39 cellular contexts compared by ENCODE assay signal in genomic region chr5:54140247-54140646, GRCh38.
"Had no signal": no experiment of that assay in that cellular context is flagged by ENCODE, and none has a peak within 500 bp of the region (broad histone marks: within the 10 kb centered on the region; RNA-seq: fewer than 3 reads in every experiment).

No MANE protein-coding gene starts in this region.

- H3K9me3 Mint-ChIP-seq: activated naive CD4-positive, alpha-beta T cell treated with anti-CD3 and anti-CD28 coated beads for 36 hours; activated naive CD4-positive, alpha-beta T cell treated with anti-CD3 and anti-CD28 coated beads, Interleukin-2, amount 10 ng/mL, durations not matched to agents 7 days and 5 days; activated naive CD4-positive, alpha-beta T cell treated with anti-CD3 and anti-CD28 coated beads, Interleukin-2, amount 50 U/mL, for 24 hours; activated naive CD4-positive, alpha-beta T cell treated with anti-CD3 and anti-CD28 coated beads, Interleukin-2, amount 50 U/mL, for 72 hours; activated naive CD8-positive, alpha-beta T cell treated with anti-CD3 and anti-CD28 coated beads for 36 hours; activated naive CD8-positive, alpha-beta T cell treated with anti-CD3 and anti-CD28 coated beads, Interleukin-2, amount 10 ng/mL, durations not matched to agents 7 days and 5 days; activated T-cell treated with anti-CD3 and anti-CD28 coated beads, Interleukin-2, amount 50 U/mL, for 24 hours; activated T-cell treated with anti-CD3 and anti-CD28 coated beads, Interleukin-2, amount 50 U/mL, for 4 hours; activated T-helper 1 cell treated with anti-CD3 and anti-CD28 coated beads, Interleukin-12 subunit alpha, Interleukin-12 subunit beta, Interleukin-2, Interleukin-4 antibody, amounts not matched to agents 30 ng/mL and 10 ng/mL and 1 ng/mL, durations not matched to agents 14 hours and 24 hours and 36 hours; activated T-helper 17 cell treated with anti-CD3 and anti-CD28 coated beads, Interleukin-2, amount 50 U/mL, for 72 hours; activated T-helper 2 cell treated with anti-CD3 and anti-CD28 coated beads, Interferon-gamma antibody, Interleukin-2, Interleukin-4, amounts not matched to agents 10 μg/mL and 5 μg/mL and 100 μg/mL, durations not matched to agents 14 hours and 24 hours and 36 hours; brain; central memory CD8-positive, alpha-beta T cell had no signal

- H3K27ac ChIP-seq: adrenal gland, ascending aorta, body of pancreas, brain microvascular endothelial cell, breast epithelium, cardiac muscle cell had no signal

- ATAC-seq: activated naive CD4-positive, alpha-beta T cell treated with anti-CD3 and anti-CD28 coated beads, Interleukin-2, amount 50 U/mL, for 72 hours; activated T-cell treated with anti-CD3 and anti-CD28 coated beads, Interleukin-2, amount 50 U/mL, for 4 hours; activated T-cell treated with anti-CD3 and anti-CD28 coated beads, Interleukin-2, amount 50 U/mL, for 72 hours; activated T-helper 17 cell treated with anti-CD3 and anti-CD28 coated beads, Interleukin-2, amount 50 U/mL, for 72 hours; body of pancreas had no signal

- H3K4me1 Mint-ChIP-seq: activated naive CD4-positive, alpha-beta T cell treated with anti-CD3 and anti-CD28 coated beads, Interleukin-2, amount 10 ng/mL, durations not matched to agents 7 days and 5 days; activated naive CD4-positive, alpha-beta T cell treated with anti-CD3 and anti-CD28 coated beads, Interleukin-2, amount 50 U/mL, for 24 hours; activated naive CD8-positive, alpha-beta T cell treated with anti-CD3 and anti-CD28 coated beads for 36 hours; activated naive CD8-positive, alpha-beta T cell treated with anti-CD3 and anti-CD28 coated beads, Interleukin-2, amount 10 ng/mL, durations not matched to agents 7 days and 5 days; activated T-helper 17 cell treated with anti-CD3 and anti-CD28 coated beads, Interleukin-2, amount 50 U/mL, for 72 hours had no signal

- H3K4me1 ChIP-seq: adrenal gland, ascending aorta, body of pancreas, breast epithelium had no signal

- H3K27me3 ChIP-seq: adrenal gland, ascending aorta, body of pancreas, brain microvascular endothelial cell, breast epithelium, cardiac muscle cell had no signal

- H3K36me3 Mint-ChIP-seq: activated naive CD4-positive, alpha-beta T cell treated with anti-CD3 and anti-CD28 coated beads, Interleukin-2, amount 10 ng/mL, durations not matched to agents 7 days and 5 days had no signal

- H3K4me3 Mint-ChIP-seq: activated naive CD4-positive, alpha-beta T cell treated with anti-CD3 and anti-CD28 coated beads for 36 hours; activated naive CD4-positive, alpha-beta T cell treated with anti-CD3 and anti-CD28 coated beads, Interleukin-2, amount 10 ng/mL, durations not matched to agents 7 days and 5 days; activated naive CD4-positive, alpha-beta T cell treated with anti-CD3 and anti-CD28 coated beads, Interleukin-2, amount 50 U/mL, for 24 hours; activated naive CD8-positive, alpha-beta T cell; activated naive CD8-positive, alpha-beta T cell treated with anti-CD3 and anti-CD28 coated beads for 36 hours; activated naive CD8-positive, alpha-beta T cell treated with anti-CD3 and anti-CD28 coated beads, Interleukin-2, amount 10 ng/mL, durations not matched to agents 7 days and 5 days; activated T-cell treated with anti-CD3 and anti-CD28 coated beads, Interleukin-2, amount 50 U/mL, for 24 hours; activated T-cell treated with anti-CD3 and anti-CD28 coated beads, Interleukin-2, amount 50 U/mL, for 4 hours; activated T-cell treated with anti-CD3 and anti-CD28 coated beads, Interleukin-2, amount 50 U/mL, for 72 hours; activated T-helper 1 cell treated with anti-CD3 and anti-CD28 coated beads, Interleukin-12 subunit alpha, Interleukin-12 subunit beta, Interleukin-2, Interleukin-4 antibody, amounts not matched to agents 30 ng/mL and 10 ng/mL and 1 ng/mL, durations not matched to agents 14 hours and 24 hours and 36 hours; activated T-helper 17 cell treated with anti-CD3 and anti-CD28 coated beads, Interleukin-2, amount 50 U/mL, for 72 hours; central memory CD8-positive, alpha-beta T cell had no signal

- H3K27me3 Mint-ChIP-seq: activated naive CD4-positive, alpha-beta T cell treated with anti-CD3 and anti-CD28 coated beads, Interleukin-2, amount 10 ng/mL, durations not matched to agents 7 days and 5 days; activated naive CD4-positive, alpha-beta T cell treated with anti-CD3 and anti-CD28 coated beads, Interleukin-2, amount 50 U/mL, for 24 hours; activated naive CD8-positive, alpha-beta T cell; activated naive CD8-positive, alpha-beta T cell treated with anti-CD3 and anti-CD28 coated beads for 36 hours; activated naive CD8-positive, alpha-beta T cell treated with anti-CD3 and anti-CD28 coated beads, Interleukin-2, amount 10 ng/mL, durations not matched to agents 7 days and 5 days; activated T-cell treated with anti-CD3 and anti-CD28 coated beads, Interleukin-2, amount 50 U/mL, for 24 hours; activated T-helper 17 cell treated with anti-CD3 and anti-CD28 coated beads, Interleukin-2, amount 50 U/mL, for 72 hours; brain; central memory CD8-positive, alpha-beta T cell had no signal

- H3K27ac Mint-ChIP-seq: activated naive CD4-positive, alpha-beta T cell treated with anti-CD3 and anti-CD28 coated beads for 36 hours; activated naive CD4-positive, alpha-beta T cell treated with anti-CD3 and anti-CD28 coated beads, Interleukin-2, amount 10 ng/mL, durations not matched to agents 7 days and 5 days; activated naive CD4-positive, alpha-beta T cell treated with anti-CD3 and anti-CD28 coated beads, Interleukin-2, amount 50 U/mL, for 24 hours; activated naive CD4-positive, alpha-beta T cell treated with anti-CD3 and anti-CD28 coated beads, Interleukin-2, amount 50 U/mL, for 72 hours; activated naive CD8-positive, alpha-beta T cell; activated naive CD8-positive, alpha-beta T cell treated with anti-CD3 and anti-CD28 coated beads for 36 hours; activated naive CD8-positive, alpha-beta T cell treated with anti-CD3 and anti-CD28 coated beads, Interleukin-2, amount 10 ng/mL, durations not matched to agents 7 days and 5 days; activated T-cell treated with anti-CD3 and anti-CD28 coated beads, Interleukin-2, amount 50 U/mL, for 24 hours; activated T-cell treated with anti-CD3 and anti-CD28 coated beads, Interleukin-2, amount 50 U/mL, for 72 hours; activated T-helper 1 cell treated with anti-CD3 and anti-CD28 coated beads, Interleukin-12 subunit alpha, Interleukin-12 subunit beta, Interleukin-2, Interleukin-4 antibody, amounts not matched to agents 30 ng/mL and 10 ng/mL and 1 ng/mL, durations not matched to agents 14 hours and 24 hours and 36 hours; activated T-helper 17 cell treated with anti-CD3 and anti-CD28 coated beads, Interleukin-2, amount 50 U/mL, for 72 hours; activated T-helper 2 cell treated with anti-CD3 and anti-CD28 coated beads, Interferon-gamma antibody, Interleukin-2, Interleukin-4, amounts not matched to agents 10 μg/mL and 5 μg/mL and 100 μg/mL, durations not matched to agents 14 hours and 24 hours and 36 hours; brain had no signal

- H3K36me3 ChIP-seq: adrenal gland, ascending aorta, brain microvascular endothelial cell, breast epithelium had no signal

- H3K4me3 ChIP-seq: adrenal gland, ascending aorta, body of pancreas, breast epithelium, cardiac muscle cell had no signal

- DNase-seq: activated effector memory CD4-positive, alpha-beta T cell treated with anti-CD3 and anti-CD28 coated beads, Interleukin-2, amount 50 U/mL, for 16 hours; activated effector memory CD4-positive, alpha-beta T cell treated with Interleukin-2 at 50 U/mL for 16 hours; activated gamma-delta T cell; activated gamma-delta T cell treated with Interleukin-2 at 50 U/mL for 16 hours; activated naive CD4-positive, alpha-beta T cell; activated naive CD4-positive, alpha-beta T cell treated with anti-CD3 and anti-CD28 coated beads for 36 hours; activated naive CD4-positive, alpha-beta T cell treated with anti-CD3 and anti-CD28 coated beads, Interleukin-2, amount 10 ng/mL, durations not matched to agents 7 days and 5 days; activated naive CD4-positive, alpha-beta T cell treated with anti-CD3 and anti-CD28 coated beads, Interleukin-2, amount 50 U/mL, for 16 hours; activated naive CD4-positive, alpha-beta T cell treated with Interleukin-2 at 50 U/mL for 16 hours; activated naive CD8-positive, alpha-beta T cell treated with anti-CD3 and anti-CD28 coated beads for 36 hours; activated naive CD8-positive, alpha-beta T cell treated with anti-CD3 and anti-CD28 coated beads, Interleukin-2, amount 10 ng/mL, durations not matched to agents 7 days and 5 days; activated T-cell treated with anti-CD3 and anti-CD28 coated beads, Interleukin-2, amount 50 U/mL, for 1 hour; activated T-cell treated with anti-CD3 and anti-CD28 coated beads, Interleukin-2, amount 50 U/mL, for 24 hours; activated T-cell treated with anti-CD3 and anti-CD28 coated beads, Interleukin-2, amount 50 U/mL, for 4 hours; activated T-cell treated with anti-CD3 and anti-CD28 coated beads, Interleukin-2, amount 50 U/mL, for 48 hours; activated T-cell treated with anti-CD3 and anti-CD28 coated beads, Interleukin-2, amount 50 U/mL, for 72 hours; adrenal gland; amniotic stem cell; amygdala; anterior cingulate cortex; aorta; body of pancreas; brain microvascular endothelial cell; caudate nucleus; central memory CD4-positive, alpha-beta T cell; cerebellar nuclear complex had no signal

- H3K9me3 ChIP-seq: adrenal gland, ascending aorta, body of pancreas, breast epithelium had no signal

- FAIRE-seq: astrocyte, bronchial epithelial cell had no signal
